ENCODE assay signal across 1 cellular context in the genomic region with DNA sequence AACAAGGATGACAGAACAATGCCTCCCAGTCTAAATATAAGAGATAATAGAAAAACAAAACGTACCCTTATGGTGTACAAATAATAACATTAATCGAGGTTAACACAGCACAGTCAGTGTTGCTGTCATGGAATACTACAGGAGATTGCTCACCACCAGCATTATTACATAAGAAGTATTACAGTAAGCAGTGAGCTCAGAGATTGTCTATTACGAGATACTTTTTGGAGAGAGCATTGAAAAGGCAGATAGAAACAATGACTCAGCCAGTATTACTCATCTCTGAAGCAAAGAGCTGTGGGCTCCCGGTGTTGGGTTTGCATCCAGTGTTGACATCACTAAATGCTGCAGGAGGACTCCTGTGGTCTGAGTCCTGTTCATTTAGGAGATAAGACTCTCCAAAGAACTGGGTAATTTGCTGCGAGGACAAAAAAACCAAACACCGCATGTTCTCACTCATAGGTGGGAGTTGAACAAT.
TF ChIP-seq lines count a peak whose summit lies in the region.

No MANE protein-coding gene starts in this region.

TF ChIP-seq in GM12878, 131 proteins besides CTCF, POLR2A, EP300 and RAD21 (continued from another document and continues in another):
- TF ChIP-seq, protein P1, sequence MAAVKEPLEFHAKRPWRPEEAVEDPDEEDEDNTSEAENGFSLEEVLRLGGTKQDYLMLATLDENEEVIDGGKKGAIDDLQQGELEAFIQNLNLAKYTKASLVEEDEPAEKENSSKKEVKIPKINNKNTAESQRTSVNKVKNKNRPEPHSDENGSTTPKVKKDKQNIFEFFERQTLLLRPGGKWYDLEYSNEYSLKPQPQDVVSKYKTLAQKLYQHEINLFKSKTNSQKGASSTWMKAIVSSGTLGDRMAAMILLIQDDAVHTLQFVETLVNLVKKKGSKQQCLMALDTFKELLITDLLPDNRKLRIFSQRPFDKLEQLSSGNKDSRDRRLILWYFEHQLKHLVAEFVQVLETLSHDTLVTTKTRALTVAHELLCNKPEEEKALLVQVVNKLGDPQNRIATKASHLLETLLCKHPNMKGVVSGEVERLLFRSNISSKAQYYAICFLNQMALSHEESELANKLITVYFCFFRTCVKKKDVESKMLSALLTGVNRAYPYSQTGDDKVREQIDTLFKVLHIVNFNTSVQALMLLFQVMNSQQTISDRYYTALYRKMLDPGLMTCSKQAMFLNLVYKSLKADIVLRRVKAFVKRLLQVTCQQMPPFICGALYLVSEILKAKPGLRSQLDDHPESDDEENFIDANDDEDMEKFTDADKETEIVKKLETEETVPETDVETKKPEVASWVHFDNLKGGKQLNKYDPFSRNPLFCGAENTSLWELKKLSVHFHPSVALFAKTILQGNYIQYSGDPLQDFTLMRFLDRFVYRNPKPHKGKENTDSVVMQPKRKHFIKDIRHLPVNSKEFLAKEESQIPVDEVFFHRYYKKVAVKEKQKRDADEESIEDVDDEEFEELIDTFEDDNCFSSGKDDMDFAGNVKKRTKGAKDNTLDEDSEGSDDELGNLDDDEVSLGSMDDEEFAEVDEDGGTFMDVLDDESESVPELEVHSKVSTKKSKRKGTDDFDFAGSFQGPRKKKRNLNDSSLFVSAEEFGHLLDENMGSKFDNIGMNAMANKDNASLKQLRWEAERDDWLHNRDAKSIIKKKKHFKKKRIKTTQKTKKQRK (IDR thresholded peaks at IDR 0.05; ENCODE audit: low read depth, low read length) = no peak
- peak in 1 of 2 experiments; percentile 43; a peak in 1 of 4 replicates for TF ChIP-seq SRF (IDR thresholded peaks at IDR 0.05; ENCODE audit: low read depth in 2 of 2, low read length in 2 of 2)
- no peak for TF ChIP-seq RCOR1 (conservative IDR thresholded peaks at IDR 0.05; ENCODE audit: low read depth, low read length)
- TF ChIP-seq, protein P2, sequence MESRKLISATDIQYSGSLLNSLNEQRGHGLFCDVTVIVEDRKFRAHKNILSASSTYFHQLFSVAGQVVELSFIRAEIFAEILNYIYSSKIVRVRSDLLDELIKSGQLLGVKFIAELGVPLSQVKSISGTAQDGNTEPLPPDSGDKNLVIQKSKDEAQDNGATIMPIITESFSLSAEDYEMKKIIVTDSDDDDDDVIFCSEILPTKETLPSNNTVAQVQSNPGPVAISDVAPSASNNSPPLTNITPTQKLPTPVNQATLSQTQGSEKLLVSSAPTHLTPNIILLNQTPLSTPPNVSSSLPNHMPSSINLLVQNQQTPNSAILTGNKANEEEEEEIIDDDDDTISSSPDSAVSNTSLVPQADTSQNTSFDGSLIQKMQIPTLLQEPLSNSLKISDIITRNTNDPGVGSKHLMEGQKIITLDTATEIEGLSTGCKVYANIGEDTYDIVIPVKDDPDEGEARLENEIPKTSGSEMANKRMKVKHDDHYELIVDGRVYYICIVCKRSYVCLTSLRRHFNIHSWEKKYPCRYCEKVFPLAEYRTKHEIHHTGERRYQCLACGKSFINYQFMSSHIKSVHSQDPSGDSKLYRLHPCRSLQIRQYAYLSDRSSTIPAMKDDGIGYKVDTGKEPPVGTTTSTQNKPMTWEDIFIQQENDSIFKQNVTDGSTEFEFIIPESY (IDR thresholded peaks at IDR 0.05) = no peak
- TF ChIP-seq BMI1 (IDR thresholded peaks at IDR 0.05; ENCODE audit: borderline replicate concordance) = no peak
- no peak for TF ChIP-seq KLF5 (IDR thresholded peaks at IDR 0.05; ENCODE audit: partially characterized antibody)
- peak; percentile 95 for TF ChIP-seq ATF7 (IDR thresholded peaks at IDR 0.05; ENCODE audit: low read depth)
- TF ChIP-seq CHD4 (IDR thresholded peaks at IDR 0.05) = no peak
- no peak for TF ChIP-seq NR2C2 (IDR thresholded peaks at IDR 0.05; ENCODE audit: borderline replicate concordance, control insufficient read depth, insufficient read length, low read depth)
- TF ChIP-seq SIX5 (IDR thresholded peaks at IDR 0.05; ENCODE audit: low read depth, low read length, severe bottlenecking) = no peak
- TF ChIP-seq STAT1 (conservative IDR thresholded peaks at IDR 0.05) = no peak
- TF ChIP-seq SUZ12 (IDR thresholded peaks at IDR 0.05; ENCODE audit: unreplicated experiment) = no peak
- no peak for TF ChIP-seq TCF7 (IDR thresholded peaks at IDR 0.05; ENCODE audit: borderline replicate concordance)
- no peak for TF ChIP-seq YBX1 (IDR thresholded peaks at IDR 0.05)
- no peak for TF ChIP-seq SPI1 (IDR thresholded peaks at IDR 0.05; ENCODE audit: borderline replicate concordance, insufficient read depth, low read depth, low read length)
- TF ChIP-seq SP1 (IDR thresholded peaks at IDR 0.05; ENCODE audit: low read depth, low read length) = no peak
- TF ChIP-seq ESRRA (IDR thresholded peaks at IDR 0.05; ENCODE audit: low read length) = no peak
- peak; percentile 66 for TF ChIP-seq MEF2A (IDR thresholded peaks at IDR 0.05; ENCODE audit: insufficient read depth, low read depth, low read length)
- TF ChIP-seq ZBED1 (IDR thresholded peaks at IDR 0.05; ENCODE audit: borderline replicate concordance) = peak; percentile 72; the same call in 1 of the 2 replicates
- TF ChIP-seq STAT3 (IDR thresholded peaks at IDR 0.05; ENCODE audit: low read depth, low read length) = no peak
- TF ChIP-seq FOXM1 (IDR thresholded peaks at IDR 0.05; ENCODE audit: low read depth, low read length) = peak; percentile 67; the same call in 1 of the 2 replicates
- TF ChIP-seq POLR2AphosphoS2 (IDR thresholded peaks at IDR 0.05; ENCODE audit: low read depth, low read length) = no peak
- no peak for TF ChIP-seq ZNF274 (IDR thresholded peaks at IDR 0.05; ENCODE audit: insufficient read depth, insufficient read length)
- TF ChIP-seq, protein P3, sequence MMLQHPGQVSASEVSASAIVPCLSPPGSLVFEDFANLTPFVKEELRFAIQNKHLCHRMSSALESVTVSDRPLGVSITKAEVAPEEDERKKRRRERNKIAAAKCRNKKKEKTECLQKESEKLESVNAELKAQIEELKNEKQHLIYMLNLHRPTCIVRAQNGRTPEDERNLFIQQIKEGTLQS (IDR thresholded peaks at IDR 0.05; ENCODE audit: borderline replicate concordance, extremely low read depth, low read depth, low read length) = no peak
- no peak for TF ChIP-seq MYB (IDR thresholded peaks at IDR 0.05; ENCODE audit: borderline replicate concordance, low read depth, low read length)
- no peak for TF ChIP-seq HDAC2 (IDR thresholded peaks at IDR 0.05)
- TF ChIP-seq MYC (IDR thresholded peaks at IDR 0.05; ENCODE audit: insufficient read depth, insufficient read length, insufficient replicate concordance, low read length, severe bottlenecking) = no peak
- TF ChIP-seq, protein P4, sequence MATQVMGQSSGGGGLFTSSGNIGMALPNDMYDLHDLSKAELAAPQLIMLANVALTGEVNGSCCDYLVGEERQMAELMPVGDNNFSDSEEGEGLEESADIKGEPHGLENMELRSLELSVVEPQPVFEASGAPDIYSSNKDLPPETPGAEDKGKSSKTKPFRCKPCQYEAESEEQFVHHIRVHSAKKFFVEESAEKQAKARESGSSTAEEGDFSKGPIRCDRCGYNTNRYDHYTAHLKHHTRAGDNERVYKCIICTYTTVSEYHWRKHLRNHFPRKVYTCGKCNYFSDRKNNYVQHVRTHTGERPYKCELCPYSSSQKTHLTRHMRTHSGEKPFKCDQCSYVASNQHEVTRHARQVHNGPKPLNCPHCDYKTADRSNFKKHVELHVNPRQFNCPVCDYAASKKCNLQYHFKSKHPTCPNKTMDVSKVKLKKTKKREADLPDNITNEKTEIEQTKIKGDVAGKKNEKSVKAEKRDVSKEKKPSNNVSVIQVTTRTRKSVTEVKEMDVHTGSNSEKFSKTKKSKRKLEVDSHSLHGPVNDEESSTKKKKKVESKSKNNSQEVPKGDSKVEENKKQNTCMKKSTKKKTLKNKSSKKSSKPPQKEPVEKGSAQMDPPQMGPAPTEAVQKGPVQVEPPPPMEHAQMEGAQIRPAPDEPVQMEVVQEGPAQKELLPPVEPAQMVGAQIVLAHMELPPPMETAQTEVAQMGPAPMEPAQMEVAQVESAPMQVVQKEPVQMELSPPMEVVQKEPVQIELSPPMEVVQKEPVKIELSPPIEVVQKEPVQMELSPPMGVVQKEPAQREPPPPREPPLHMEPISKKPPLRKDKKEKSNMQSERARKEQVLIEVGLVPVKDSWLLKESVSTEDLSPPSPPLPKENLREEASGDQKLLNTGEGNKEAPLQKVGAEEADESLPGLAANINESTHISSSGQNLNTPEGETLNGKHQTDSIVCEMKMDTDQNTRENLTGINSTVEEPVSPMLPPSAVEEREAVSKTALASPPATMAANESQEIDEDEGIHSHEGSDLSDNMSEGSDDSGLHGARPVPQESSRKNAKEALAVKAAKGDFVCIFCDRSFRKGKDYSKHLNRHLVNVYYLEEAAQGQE (IDR thresholded peaks at IDR 0.05; ENCODE audit: low read depth, low read length) = no peak
- TF ChIP-seq, protein P5, sequence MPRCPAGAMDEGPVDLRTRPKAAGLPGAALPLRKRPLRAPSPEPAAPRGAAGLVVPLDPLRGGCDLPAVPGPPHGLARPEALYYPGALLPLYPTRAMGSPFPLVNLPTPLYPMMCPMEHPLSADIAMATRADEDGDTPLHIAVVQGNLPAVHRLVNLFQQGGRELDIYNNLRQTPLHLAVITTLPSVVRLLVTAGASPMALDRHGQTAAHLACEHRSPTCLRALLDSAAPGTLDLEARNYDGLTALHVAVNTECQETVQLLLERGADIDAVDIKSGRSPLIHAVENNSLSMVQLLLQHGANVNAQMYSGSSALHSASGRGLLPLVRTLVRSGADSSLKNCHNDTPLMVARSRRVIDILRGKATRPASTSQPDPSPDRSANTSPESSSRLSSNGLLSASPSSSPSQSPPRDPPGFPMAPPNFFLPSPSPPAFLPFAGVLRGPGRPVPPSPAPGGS (IDR thresholded peaks at IDR 0.05; ENCODE audit: borderline replicate concordance, insufficient read depth, low read depth, low read length, poor library complexity, severe bottlenecking) = peak; percentile 47
- TF ChIP-seq JUNB (IDR thresholded peaks at IDR 0.05) = peak; percentile 96
- TF ChIP-seq GATAD2B (conservative IDR thresholded peaks at IDR 0.05; ENCODE audit: low read depth) = no peak
- TF ChIP-seq, protein P6, sequence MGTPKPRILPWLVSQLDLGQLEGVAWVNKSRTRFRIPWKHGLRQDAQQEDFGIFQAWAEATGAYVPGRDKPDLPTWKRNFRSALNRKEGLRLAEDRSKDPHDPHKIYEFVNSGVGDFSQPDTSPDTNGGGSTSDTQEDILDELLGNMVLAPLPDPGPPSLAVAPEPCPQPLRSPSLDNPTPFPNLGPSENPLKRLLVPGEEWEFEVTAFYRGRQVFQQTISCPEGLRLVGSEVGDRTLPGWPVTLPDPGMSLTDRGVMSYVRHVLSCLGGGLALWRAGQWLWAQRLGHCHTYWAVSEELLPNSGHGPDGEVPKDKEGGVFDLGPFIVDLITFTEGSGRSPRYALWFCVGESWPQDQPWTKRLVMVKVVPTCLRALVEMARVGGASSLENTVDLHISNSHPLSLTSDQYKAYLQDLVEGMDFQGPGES (IDR thresholded peaks at IDR 0.05) = no peak
- TF ChIP-seq, protein P7, sequence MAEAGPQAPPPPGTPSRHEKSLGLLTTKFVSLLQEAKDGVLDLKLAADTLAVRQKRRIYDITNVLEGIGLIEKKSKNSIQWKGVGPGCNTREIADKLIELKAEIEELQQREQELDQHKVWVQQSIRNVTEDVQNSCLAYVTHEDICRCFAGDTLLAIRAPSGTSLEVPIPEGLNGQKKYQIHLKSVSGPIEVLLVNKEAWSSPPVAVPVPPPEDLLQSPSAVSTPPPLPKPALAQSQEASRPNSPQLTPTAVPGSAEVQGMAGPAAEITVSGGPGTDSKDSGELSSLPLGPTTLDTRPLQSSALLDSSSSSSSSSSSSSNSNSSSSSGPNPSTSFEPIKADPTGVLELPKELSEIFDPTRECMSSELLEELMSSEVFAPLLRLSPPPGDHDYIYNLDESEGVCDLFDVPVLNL (IDR thresholded peaks at IDR 0.05; ENCODE audit: low read depth, low read length) = no peak
- TF ChIP-seq, protein P8, sequence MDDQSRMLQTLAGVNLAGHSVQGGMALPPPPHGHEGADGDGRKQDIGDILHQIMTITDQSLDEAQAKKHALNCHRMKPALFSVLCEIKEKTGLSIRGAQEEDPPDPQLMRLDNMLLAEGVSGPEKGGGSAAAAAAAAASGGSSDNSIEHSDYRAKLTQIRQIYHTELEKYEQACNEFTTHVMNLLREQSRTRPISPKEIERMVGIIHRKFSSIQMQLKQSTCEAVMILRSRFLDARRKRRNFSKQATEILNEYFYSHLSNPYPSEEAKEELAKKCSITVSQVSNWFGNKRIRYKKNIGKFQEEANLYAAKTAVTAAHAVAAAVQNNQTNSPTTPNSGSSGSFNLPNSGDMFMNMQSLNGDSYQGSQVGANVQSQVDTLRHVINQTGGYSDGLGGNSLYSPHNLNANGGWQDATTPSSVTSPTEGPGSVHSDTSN (IDR thresholded peaks at IDR 0.05; ENCODE audit: insufficient replicate concordance, low read depth, low read length) = no peak
- no peak for TF ChIP-seq CHD2 (IDR thresholded peaks at IDR 0.05; ENCODE audit: borderline replicate concordance, low read depth, low read length)
- TF ChIP-seq TCF3 (IDR thresholded peaks at IDR 0.05; ENCODE audit: borderline replicate concordance, insufficient read depth, low read depth, low read length) = no peak
- TF ChIP-seq, protein P9, sequence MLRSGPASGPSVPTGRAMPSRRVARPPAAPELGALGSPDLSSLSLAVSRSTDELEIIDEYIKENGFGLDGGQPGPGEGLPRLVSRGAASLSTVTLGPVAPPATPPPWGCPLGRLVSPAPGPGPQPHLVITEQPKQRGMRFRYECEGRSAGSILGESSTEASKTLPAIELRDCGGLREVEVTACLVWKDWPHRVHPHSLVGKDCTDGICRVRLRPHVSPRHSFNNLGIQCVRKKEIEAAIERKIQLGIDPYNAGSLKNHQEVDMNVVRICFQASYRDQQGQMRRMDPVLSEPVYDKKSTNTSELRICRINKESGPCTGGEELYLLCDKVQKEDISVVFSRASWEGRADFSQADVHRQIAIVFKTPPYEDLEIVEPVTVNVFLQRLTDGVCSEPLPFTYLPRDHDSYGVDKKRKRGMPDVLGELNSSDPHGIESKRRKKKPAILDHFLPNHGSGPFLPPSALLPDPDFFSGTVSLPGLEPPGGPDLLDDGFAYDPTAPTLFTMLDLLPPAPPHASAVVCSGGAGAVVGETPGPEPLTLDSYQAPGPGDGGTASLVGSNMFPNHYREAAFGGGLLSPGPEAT (IDR thresholded peaks at IDR 0.05; ENCODE audit: low read depth) = peak; percentile 60; the same call in 1 of the 2 replicates
- TF ChIP-seq CEBPB (IDR thresholded peaks at IDR 0.05; ENCODE audit: borderline replicate concordance in 1 of 2, low read depth in 2 of 2, low read length in 2 of 2) = peak in 1 of 2 experiments; percentile 83; a peak in 1 of 4 replicates
